ENCODE assay signal across 21 cellular contexts in genomic region chr7:131149429-131149774, GRCh38.
"Had no signal": no experiment of that assay in that cellular context is flagged by ENCODE, and none has a peak within 500 bp of the region (broad histone marks: within the 10 kb centered on the region; RNA-seq: fewer than 3 reads in every experiment).

No MANE protein-coding gene starts in this region.

- H3K4me3 ChIP-seq: MG63 had no signal

- H3K4me3 Mint-ChIP-seq: T-cell had no signal

- DNase-seq: Karpas-422, KG1, MG63, NCI-H1092, NCI-H1105 treated with DMSO at 0.1 percent for 48 hours, NCI-H1417 treated with DMSO at 0.1 percent for 48 hours, NCI-H146, NCI-H1694 treated with DMSO at 0.1 percent for 48 hours, NCI-H1930, NCI-H2081, NCI-H2107, NCI-H2227 treated with DMSO at 0.1 percent for 48 hours, NCI-H524, NCI-H69, NCI-H774, Right ventricle myocardium superior, RPMI8226, SK-N-SH, SW 1271, T-cell had no signal

- H3K4me2 ChIP-seq: SK-N-SH had no signal

- H3K36me3 ChIP-seq: MG63 had no signal

- H3K9me2 ChIP-seq: SK-N-SH had no signal

- H3K9me3 Mint-ChIP-seq: T-cell had no signal

- H3K27me3 Mint-ChIP-seq: T-cell had no signal

- FAIRE-seq: RCC 7860 had no signal

- H3K9ac ChIP-seq: SK-N-SH had no signal

- ATAC-seq: T-cell had no signal

- H3K27me3 ChIP-seq: MG63 had no signal

- H3K9me3 ChIP-seq: MG63, SK-N-SH had no signal

- H3K36me3 Mint-ChIP-seq: T-cell had no signal
